Comparison of ENCODE assay signal across 27 cellular contexts in genomic region chr16:82074019-82074558, GRCh38. TPM values are rescaled to one million over a fixed set of nuclear protein-coding genes. Genes with fewer than 3 reads are reported as not detected.
"Had no signal": no experiment of that assay in that cellular context is flagged by ENCODE, and none has a peak within 500 bp of the region (broad histone marks: within the 10 kb centered on the region; RNA-seq: fewer than 3 reads in every experiment).

No MANE protein-coding gene starts in this region.

- H3K27ac Mint-ChIP-seq: activated CD4-positive, alpha-beta memory T cell treated with anti-CD3 and anti-CD28 coated beads, Interleukin-2, amount 10 ng/mL, durations not matched to agents 7 days and 5 days; activated CD4-positive, alpha-beta T cell treated with anti-CD3 and anti-CD28 coated beads, Interleukin-2, amount 10 ng/mL, durations not matched to agents 7 days and 5 days; activated naive CD4-positive, alpha-beta T cell treated with anti-CD3 and anti-CD28 coated beads for 36 hours; activated naive CD4-positive, alpha-beta T cell treated with anti-CD3 and anti-CD28 coated beads, Interleukin-2, amount 50 U/mL, for 24 hours; activated naive CD8-positive, alpha-beta T cell treated with anti-CD3 and anti-CD28 coated beads, Interleukin-2, amount 10 ng/mL, durations not matched to agents 7 days and 5 days; activated T-helper 1 cell treated with anti-CD3 and anti-CD28 coated beads, Interleukin-12 subunit alpha, Interleukin-12 subunit beta, Interleukin-2, Interleukin-4 antibody, amounts not matched to agents 30 ng/mL and 10 ng/mL and 1 ng/mL, durations not matched to agents 14 hours and 24 hours and 36 hours; brain had no signal

- H3K36me3 Mint-ChIP-seq: activated naive CD4-positive, alpha-beta T cell treated with anti-CD3 and anti-CD28 coated beads, Interleukin-2, amount 50 U/mL, for 24 hours; activated naive CD8-positive, alpha-beta T cell treated with anti-CD3 and anti-CD28 coated beads, Interleukin-2, amount 10 ng/mL, durations not matched to agents 7 days and 5 days; brain had no signal

- H3K4me3 Mint-ChIP-seq: activated CD4-positive, alpha-beta memory T cell treated with anti-CD3 and anti-CD28 coated beads, Interleukin-2, amount 10 ng/mL, durations not matched to agents 7 days and 5 days; activated CD4-positive, alpha-beta T cell treated with anti-CD3 and anti-CD28 coated beads, Interleukin-2, amount 10 ng/mL, durations not matched to agents 7 days and 5 days; activated naive CD4-positive, alpha-beta T cell treated with anti-CD3 and anti-CD28 coated beads for 36 hours; activated naive CD4-positive, alpha-beta T cell treated with anti-CD3 and anti-CD28 coated beads, Interleukin-2, amount 50 U/mL, for 24 hours; activated naive CD8-positive, alpha-beta T cell treated with anti-CD3 and anti-CD28 coated beads, Interleukin-2, amount 10 ng/mL, durations not matched to agents 7 days and 5 days; activated T-cell treated with anti-CD3 and anti-CD28 coated beads, Interleukin-2, amount 50 U/mL, for 4 hours; activated T-helper 1 cell treated with anti-CD3 and anti-CD28 coated beads, Interleukin-12 subunit alpha, Interleukin-12 subunit beta, Interleukin-2, Interleukin-4 antibody, amounts not matched to agents 30 ng/mL and 10 ng/mL and 1 ng/mL, durations not matched to agents 14 hours and 24 hours and 36 hours; brain had no signal

- H3K4me1 Mint-ChIP-seq: activated CD4-positive, alpha-beta T cell treated with anti-CD3 and anti-CD28 coated beads, Interleukin-2, amount 10 ng/mL, durations not matched to agents 7 days and 5 days; activated naive CD4-positive, alpha-beta T cell treated with anti-CD3 and anti-CD28 coated beads, Interleukin-2, amount 50 U/mL, for 24 hours; activated naive CD8-positive, alpha-beta T cell treated with anti-CD3 and anti-CD28 coated beads, Interleukin-2, amount 10 ng/mL, durations not matched to agents 7 days and 5 days; brain had no signal

- ATAC-seq: gastroesophageal sphincter, heart right ventricle had no signal

- DNase-seq: activated CD4-positive, alpha-beta memory T cell treated with anti-CD3 and anti-CD28 coated beads, Interleukin-2, amount 10 ng/mL, durations not matched to agents 7 days and 5 days; activated CD4-positive, alpha-beta T cell treated with anti-CD3 and anti-CD28 coated beads, Interleukin-2, amount 10 ng/mL, durations not matched to agents 7 days and 5 days; activated CD4-positive, alpha-beta T cell treated with anti-CD3 and anti-CD28 coated beads, Interleukin-2, amount 50 U/mL, for 4 hours; activated CD4-positive, CD25-positive, alpha-beta regulatory T cell; activated CD4-positive, CD25-positive, alpha-beta regulatory T cell treated with anti-CD3 and anti-CD28 coated beads, Interleukin-2, amount 50 U/mL, for 72 hours; activated CD8-positive, alpha-beta memory T cell treated with anti-CD3 and anti-CD28 coated beads, Interleukin-2, amount 50 U/mL, for 48 hours; activated effector memory CD4-positive, alpha-beta T cell treated with Interleukin-2 at 50 U/mL for 16 hours; activated gamma-delta T cell treated with Interleukin-2 at 50 U/mL for 16 hours; activated naive CD4-positive, alpha-beta T cell treated with anti-CD3 and anti-CD28 coated beads for 36 hours; activated naive CD8-positive, alpha-beta T cell treated with anti-CD3 and anti-CD28 coated beads, Interleukin-2, amount 10 ng/mL, durations not matched to agents 7 days and 5 days; activated T-cell treated with anti-CD3 and anti-CD28 coated beads for 4 hours; activated T-cell treated with anti-CD3 and anti-CD28 coated beads, Interleukin-2, amount 50 U/mL, for 4 hours; central memory CD4-positive, alpha-beta T cell; cerebellar nuclear complex; colonic mucosa; effector CD8-positive, alpha-beta T cell; esophagus squamous epithelium; foreskin melanocyte; heart right ventricle; T-helper 1 cell; T-helper 2 cell had no signal

RNA-seq across cellular contexts. Expression of gene HSD17B2, which starts 39.0 kb away (rescaled TPM):
- total RNA-seq: activated CD4-positive, alpha-beta memory T cell treated with anti-CD3 and anti-CD28 coated beads, Interleukin-2, amount 10 ng/mL, durations not matched to agents 7 days and 5 days; activated CD4-positive, alpha-beta T cell treated with anti-CD3 and anti-CD28 coated beads, Interleukin-2, amount 10 ng/mL, durations not matched to agents 7 days and 5 days; activated naive CD4-positive, alpha-beta T cell treated with anti-CD3 and anti-CD28 coated beads for 36 hours; activated naive CD8-positive, alpha-beta T cell treated with anti-CD3 and anti-CD28 coated beads, Interleukin-2, amount 10 ng/mL, durations not matched to agents 7 days and 5 days; activated T-cell treated with anti-CD3 and anti-CD28 coated beads, Interleukin-2, amount 50 U/mL, for 4 hours; activated T-helper 1 cell treated with anti-CD3 and anti-CD28 coated beads, Interleukin-12 subunit alpha, Interleukin-12 subunit beta, Interleukin-2, Interleukin-4 antibody, amounts not matched to agents 30 ng/mL and 10 ng/mL and 1 ng/mL, durations not matched to agents 14 hours and 24 hours and 36 hours; ascending aorta; cardiac muscle cell; heart right ventricle had no signal
